ENCODE assay signal across 17 cellular contexts in genomic region chr9:91896096-91896495, GRCh38. TPM values are rescaled to one million over a fixed set of nuclear protein-coding genes. Genes with fewer than 3 reads are reported as not detected.
A peak's percentile ranks its signal among the peaks of the same experiment; 100 is the strongest.
DNase-seq lines count a peak whose midpoint lies in the region; ATAC-seq and TF ChIP-seq lines count a peak whose summit lies in the region.
"Had no signal": no experiment of that assay in that cellular context is flagged by ENCODE, and none has a peak within 500 bp of the region (broad histone marks: within the 10 kb centered on the region; RNA-seq: fewer than 3 reads in every experiment).

No MANE protein-coding gene starts in this region.

- H3K9ac ChIP-seq in IMR-90 (ENCODE audit: low read depth, low read length) (no peak overlapping the region), smooth muscle cell (ENCODE audit: low read depth) (no peak overlapping the region)

- in situ Hi-C loops in IMR-90 (cut with MboI; ENCODE audit: low sequenced_read_pairs) = no loop called here

- 81% methylated on average over 5 of the region's 7 CpGs; no CpG with 5 or more reads in 1 of the 2 experiments for WGBS in IMR-90 (ENCODE audit: extremely low coverage in 2 of 2, insufficient read length in 1 of 2), 2 experiments
- 47 to 55% (median 52%) methylated on average over 7 of the region's 7 CpGs for WGBS in adrenal gland, 4 donors
- WGBS in smooth muscle cell (ENCODE audit: low lambda C conversion rate) = 68% methylated on average over 7 of the region's 7 CpGs

- no peak overlapping the region for H2AFZ ChIP-seq in IMR-90 (replicated peaks; ENCODE audit: low read length, poor library complexity)
- H2AFZ ChIP-seq in smooth muscle cell (ENCODE audit: low read depth) = no peak overlapping the region

- peaks cover 0 to 17% of the 10 kb centered on the region in 2 experiments; a peak in 2 of 4 replicates for H3K79me1 ChIP-seq in IMR-90 (ENCODE audit: low read depth in 1 of 2, low read length in 2 of 2)

- dilution Hi-C loops in IMR-90 (cut with HindIII; ENCODE audit: low sequenced_read_pairs, unreplicated experiment) = no loop called here

- H3K4me1 ChIP-seq in IMR-90 (ENCODE audit: control insufficient read depth, insufficient read depth, low read length) = peaks cover 25% of the 10 kb centered on the region
- peaks cover 25 to 58% of the 10 kb centered on the region in 2 donors for H3K4me1 ChIP-seq in adrenal gland (replicated peaks in 1 of 2)
- H3K4me1 ChIP-seq in smooth muscle cell (ENCODE audit: low read depth) = peaks cover 43% of the 10 kb centered on the region

- CTCF ChIA-PET in IMR-90 (lab: Yijun Ruan, JAX) = no interaction called here

- no peak overlapping the region for H2BK20ac ChIP-seq in IMR-90 (ENCODE audit: low read depth, low read length)

- TF ChIP-seq POLR2A in IMR-90 (IDR thresholded peaks at IDR 0.05; ENCODE audit: low read depth, low read length) = no peak
- no peak for TF ChIP-seq POLR2A in adrenal gland (IDR thresholded peaks at IDR 0.05)

- no peak overlapping the region for H2BK15ac ChIP-seq in IMR-90 (ENCODE audit: low read depth, low read length)

- H3K56ac ChIP-seq in IMR-90 (ENCODE audit: extremely low read depth, insufficient read depth, low read length) = no peak overlapping the region

- peaks cover 6% of the 10 kb centered on the region for H3F3A ChIP-seq in smooth muscle cell (ENCODE audit: low read depth)

- H4K5ac ChIP-seq in IMR-90 (ENCODE audit: low read depth, low read length) = no peak overlapping the region

- no peak overlapping the region; the same call in 1 of the 2 replicates for H3K4me2 ChIP-seq in IMR-90 (ENCODE audit: low read depth, low read length)
- H3K4me2 ChIP-seq in smooth muscle cell = peak overlapping the region; percentile 72

- no peak overlapping the region for H3K4ac ChIP-seq in IMR-90 (ENCODE audit: low read depth, low read length)

- TF ChIP-seq RAD21 in IMR-90 (IDR thresholded peaks at IDR 0.05; ENCODE audit: low read length) = no peak

- H4K20me1 ChIP-seq in IMR-90 (ENCODE audit: insufficient read depth, low read length) (peaks cover 8% of the 10 kb centered on the region; the same call in 1 of the 2 replicates), smooth muscle cell (ENCODE audit: low read depth) (peaks cover 27% of the 10 kb centered on the region)

- no peak overlapping the region for H2AK5ac ChIP-seq in IMR-90 (ENCODE audit: low read depth, low read length)

- peak overlapping the region; percentile 30; the same call in 1 of the 2 replicates for H3K27ac ChIP-seq in IMR-90 (ENCODE audit: insufficient read depth, low read length)
- H3K27ac ChIP-seq in adrenal gland = peak overlapping the region; percentile 1 to 89 (median 80)
- peak overlapping the region; percentile 68 for H3K27ac ChIP-seq in smooth muscle cell (ENCODE audit: low read depth)
- H3K27ac ChIP-seq: thoracic aorta had no signal

- H3K23ac ChIP-seq in IMR-90 (ENCODE audit: low read depth, low read length) = no peak overlapping the region

- H4K91ac ChIP-seq in IMR-90 (ENCODE audit: insufficient read depth, low read depth, low read length) = no peak overlapping the region

- TF ChIP-seq CTCF in IMR-90 (conservative IDR thresholded peaks at IDR 0.05; ENCODE audit: low read depth, low read length) (no peak), adrenal gland (IDR thresholded peaks at IDR 0.05) (no peak), smooth muscle cell (IDR thresholded peaks at IDR 0.05; ENCODE audit: borderline replicate concordance, insufficient read depth, poor library complexity, severe bottlenecking) (no peak), GM10266 (IDR thresholded peaks at IDR 0.05; ENCODE audit: control insufficient read depth, insufficient read depth, low read depth, missing control alignments) (no peak)

- H3K36me3 ChIP-seq in IMR-90 (ENCODE audit: control insufficient read depth, insufficient read depth, low read length) = no peaks in the 10 kb centered on the region
- no peaks in the 10 kb centered on the region for H3K36me3 ChIP-seq in adrenal gland (replicated peaks in 1 of 2)
- H3K36me3 ChIP-seq in smooth muscle cell (ENCODE audit: low read depth) = no peaks in the 10 kb centered on the region
- H3K36me3 ChIP-seq: thoracic aorta had no signal

- H3K4me3 ChIP-seq in IMR-90 (ENCODE audit: insufficient read depth, low read depth, low read length) (no peak overlapping the region), adrenal gland (no peak overlapping the region), smooth muscle cell (no peak overlapping the region)
- H3K4me3 ChIP-seq: thoracic aorta had no signal

- no peaks in the 10 kb centered on the region for H3K9me3 ChIP-seq in IMR-90 (ENCODE audit: control insufficient read depth, insufficient read depth, low read length)
- no peaks in the 10 kb centered on the region for H3K9me3 ChIP-seq in adrenal gland (replicated peaks in 1 of 3)
- no peaks in the 10 kb centered on the region for H3K9me3 ChIP-seq in smooth muscle cell (replicated peaks; ENCODE audit: low read depth)
- H3K9me3 ChIP-seq: thoracic aorta had no signal

- no peak overlapping the region for H2BK5ac ChIP-seq in IMR-90 (ENCODE audit: low read depth, low read length, poor library complexity, severe bottlenecking)

- POLR2A ChIA-PET in IMR-90 (lab: Charles Lee; ENCODE audit: unreplicated experiment) = interaction anchor here (0.6 kb wide), 1 partner anchor 1715 kb away, joined by 3 read pairs; no protein-coding TSS in a partner anchor

- intact Hi-C loops in IMR-90 (cut with micrococcal nuclease) = loop anchor here (5.0 kb wide), 1 partner anchor 51 kb away; no protein-coding TSS in a partner anchor
- intact Hi-C loops in adrenal gland (cut with DNase I) = loop anchor here in 1 of 2 donors (10.0 kb wide), 1 partner anchor 51 kb away; no protein-coding TSS in a partner anchor

- TSS peak; percentile 7 for BruUV-seq in IMR-90 (replicated peaks; lab: Mats Ljungman, UMichigan)

- no peak overlapping the region for H2BK120ac ChIP-seq in IMR-90 (ENCODE audit: low read depth, low read length)

- no peak for ATAC-seq in IMR-90 (ENCODE audit: low read depth)
- ATAC-seq: naive thymus-derived CD8-positive, alpha-beta T cell had no signal

- no peak overlapping the region; the same call in 1 of the 2 replicates for H3K18ac ChIP-seq in IMR-90 (ENCODE audit: low read depth, low read length)

- peaks cover 6% of the 10 kb centered on the region for H3K9me1 ChIP-seq in IMR-90 (ENCODE audit: insufficient read depth, low read length)

- no peak overlapping the region for H3K14ac ChIP-seq in IMR-90 (replicated peaks; ENCODE audit: low read depth, low read length)

- H2AK9ac ChIP-seq in IMR-90 (replicated peaks; ENCODE audit: low read depth, low read length, poor library complexity) = no peak overlapping the region

- no peak for DNase-seq in IMR-90
- DNase-seq in adrenal gland = peak in 3 of 7 donors; percentile 52 to 64 (median 53)
- peak; percentile 20 for DNase-seq in iris pigment epithelial cell (ENCODE audit: low read depth)
- DNase-seq in smooth muscle cell (lab: John Stamatoyannopoulos, UW; ENCODE audit: unreplicated experiment) = no peak
- DNase-seq in NK-92 (lab: John Stamatoyannopoulos, UW; ENCODE audit: unreplicated experiment) = no peak
- DNase-seq in activated CD4-positive, alpha-beta T cell treated with anti-CD3 and anti-CD28 coated beads for 4 hours = no peak
- DNase-seq in GM10266 (ENCODE audit: extremely low spot score) = no peak
- DNase-seq: activated CD4-positive, alpha-beta T cell treated with anti-CD3 and anti-CD28 coated beads, Interleukin-2, amount 10 ng/mL, durations not matched to agents 7 days and 5 days; activated gamma-delta T cell treated with Interleukin-2 at 50 U/mL for 16 hours; AML-193; anterior cingulate cortex; Calu3; naive thymus-derived CD8-positive, alpha-beta T cell; NCI-H1105 treated with DMSO at 0.1 percent for 48 hours; NCI-H2081 treated with DMSO at 0.1 percent for 48 hours had no signal

- H4K8ac ChIP-seq in IMR-90 (ENCODE audit: low read depth in 2 of 2, low read length in 2 of 2) = no peak overlapping the region

- peaks cover 41% of the 10 kb centered on the region for H3K79me2 ChIP-seq in smooth muscle cell (ENCODE audit: low read depth)

- H3K27me3 ChIP-seq in IMR-90 (ENCODE audit: control insufficient read depth, insufficient read depth, low read length) = no peaks in the 10 kb centered on the region
- no peaks in the 10 kb centered on the region for H3K27me3 ChIP-seq in adrenal gland
- H3K27me3 ChIP-seq in smooth muscle cell (ENCODE audit: low read depth) = no peaks in the 10 kb centered on the region

TF ChIP-seq in IMR-90, 13 proteins besides CTCF, POLR2A, EP300 and RAD21:
- no peak for TF ChIP-seq BHLHE40 (IDR thresholded peaks at IDR 0.05; ENCODE audit: low read depth, low read length)
- TF ChIP-seq MAZ (IDR thresholded peaks at IDR 0.05; ENCODE audit: borderline replicate concordance, low read depth, low read length) = no peak
- no peak for TF ChIP-seq NFE2L2 (IDR thresholded peaks at IDR 0.05; ENCODE audit: low read depth, low read length)
- TF ChIP-seq MAFK (IDR thresholded peaks at IDR 0.05; ENCODE audit: low read depth, low read length) = no peak
- no peak for TF ChIP-seq USF2 (IDR thresholded peaks at IDR 0.05; ENCODE audit: low read depth, low read length)
- TF ChIP-seq CHD1 (IDR thresholded peaks at IDR 0.05; ENCODE audit: low read depth, low read length) = no peak
- no peak for TF ChIP-seq CEBPB (IDR thresholded peaks at IDR 0.05; ENCODE audit: low read depth, low read length)
- no peak for TF ChIP-seq MXI1 (IDR thresholded peaks at IDR 0.05; ENCODE audit: borderline replicate concordance, low read depth, low read length)
- no peak for TF ChIP-seq RFX5 (IDR thresholded peaks at IDR 0.05; ENCODE audit: low read depth, low read length)

RNA-seq across cellular contexts. Expression of gene ROR2, which starts 53.9 kb away (rescaled TPM):
- total RNA-seq in IMR-90 (2012; rRNA removed) (2.2 and 2.3 TPM in 2 replicates), adrenal gland (10 to 100 TPM in 7 of 8 donors, 1 to 10 TPM in 1; 3.9 to 23.9 (median 15.4) TPM), smooth muscle cell (15.7 and 16.7 TPM in 2 replicates)
- polyA plus RNA-seq in IMR-90 (2012; rRNA removed) (3.5 and 4.8 TPM in 2 replicates), adrenal gland (1 to 10 TPM; 4.0 to 7.9 (median 7.0) TPM), smooth muscle cell (16.3 and 21.7 TPM in 2 replicates)
- polyA plus RNA-seq in IMR-90 (2012; cell fraction: cytosol; rRNA removed) = 2.1 and 6.8 TPM in 2 replicates
- polyA plus RNA-seq in IMR-90 (2012; cell fraction: nucleus; rRNA removed; ENCODE audit: low replicate concordance) = 3.8 and 5.3 TPM in 2 replicates
- total RNA-seq: Calu3; LHCN-M2; naive thymus-derived CD8-positive, alpha-beta T cell had no signal
- polyA plus RNA-seq: naive thymus-derived CD8-positive, alpha-beta T cell had no signal

Comparison
In these comparisons a context has a peak if more than half of its experiments do, and no peak if none do; other contexts are left out.
1. H3K27ac ChIP-seq: peak in every context shown above with its lines; median percentile 80 in adrenal gland; 68 in smooth muscle cell; 30 in IMR-90.